ENCODE assay signal across 8 cellular contexts in genomic region chr7:152464312-152465117, GRCh38. TPM values are rescaled to one million over a fixed set of nuclear protein-coding genes. Genes with fewer than 3 reads are reported as not detected.
DNase-seq lines count a peak whose midpoint lies in the region; ATAC-seq, FAIRE-seq and TF ChIP-seq lines count a peak whose summit lies in the region.

No MANE protein-coding gene starts in this region.

- peak; percentile 36 for ATAC-seq in GM21381 (IDR thresholded peaks at IDR 0.05; ENCODE audit: unreplicated experiment)
- ATAC-seq in Right ventricle myocardium superior (ENCODE audit: poor library complexity) = peak; percentile 78
- peak; percentile 26 to 63 (median 50) for ATAC-seq in pancreas

- peak overlapping the region; percentile 92 for H3K4me3 Mint-ChIP-seq in activated naive CD8-positive, alpha-beta T cell

- peaks cover 6% of the 10 kb centered on the region for H3K4me1 Mint-ChIP-seq in activated naive CD8-positive, alpha-beta T cell (ENCODE audit: low read depth)

- no peak for TF ChIP-seq CTCF in pancreas (IDR thresholded peaks at IDR 0.05)
- TF ChIP-seq CTCF in tibial artery (IDR thresholded peaks at IDR 0.05) = no peak

- FAIRE-seq in HTR-8/SVneo (lab: Jason Lieb, UNC) = no peak
- FAIRE-seq in pancreas (lab: Jason Lieb, UNC) = no peak

- 1% methylated on average over 73 to 91 of the region's 91 CpGs for WGBS in pancreas, 2 donors

- no peaks in the 10 kb centered on the region for H3K36me3 Mint-ChIP-seq in activated naive CD8-positive, alpha-beta T cell

- H3K27me3 Mint-ChIP-seq in activated naive CD8-positive, alpha-beta T cell = no peaks in the 10 kb centered on the region

- H3K4me3 ChIP-seq in pancreas = peak overlapping the region; percentile 93 to 96 (median 94)
- peak overlapping the region; percentile 95 to 100 for H3K4me3 ChIP-seq in tibial artery

- no peaks in the 10 kb centered on the region for H3K9me3 Mint-ChIP-seq in activated naive CD8-positive, alpha-beta T cell (ENCODE audit: low read depth)

- H3K27me3 ChIP-seq in pancreas (no peaks in the 10 kb centered on the region), tibial artery (no peaks in the 10 kb centered on the region)

- H3K27ac ChIP-seq in pancreas = peak overlapping the region; percentile 99 to 100 (median 100)
- H3K27ac ChIP-seq in tibial artery = peak overlapping the region; percentile 99 to 100

- H3K9me3 ChIP-seq in pancreas (no peaks in the 10 kb centered on the region), tibial artery (no peaks in the 10 kb centered on the region)

- H3K36me3 ChIP-seq in pancreas = no peaks in the 10 kb centered on the region
- H3K36me3 ChIP-seq in tibial artery = no peaks in the 10 kb centered on the region

- intact Hi-C loops in Right ventricle myocardium superior (cut with DNase I) (no loop called here), pancreas (cut with DNase I) (no loop called here), tibial artery (cut with DNase I; ENCODE audit: low total_unique reads) (loop anchor here (2.0 to 5.0 kb wide), 2 partner anchors 28 to 213 kb away; partner anchors contain the start of genes KMT2C and XRCC2)

- peak; percentile 78 for DNase-seq in Daoy (ENCODE audit: low read depth)
- DNase-seq in HTR-8/SVneo (ENCODE audit: insufficient read length, low spot score) = peak; percentile 78
- DNase-seq in SHP77 treated with DMSO at 0.1 percent for 48 hours (lab: John Stamatoyannopoulos, UW) = peak; percentile 7
- DNase-seq in Right ventricle myocardium superior = peak; percentile 87
- peak; percentile 70 to 89 (median 82) for DNase-seq in pancreas
- peak; percentile 62 to 87 for DNase-seq in tibial artery

- H3K4me1 ChIP-seq in pancreas (peaks cover 0 to 22% (median 7%) of the 10 kb centered on the region in 3 donors), tibial artery (peaks cover 0 to 13% (median 11%) of the 10 kb centered on the region in 4 donors)

- H3K27ac Mint-ChIP-seq in activated naive CD8-positive, alpha-beta T cell = peak overlapping the region; percentile 93

RNA-seq across cellular contexts. Expression of gene KMT2C, which starts 28.7 kb away (rescaled TPM):
- total RNA-seq in Daoy (2014; rRNA removed; shearing (Covaris generic)) = 10.4 and 22.3 TPM in 2 replicates
- total RNA-seq in Right ventricle myocardium superior = 34.8 TPM
- total RNA-seq in pancreas = 10 to 100 TPM; 43.7 to 64.1 (median 54.4) TPM
- polyA plus RNA-seq in pancreas = 10 to 100 TPM; 10.1 to 13.3 TPM

Comparison
In these comparisons a context has a peak if more than half of its experiments do, and no peak if none do; other contexts are left out.
1. Peak in every context shown above with its lines: DNase-seq, ATAC-seq, H3K4me3 ChIP-seq and H3K27ac ChIP-seq.
2. DNase-seq: peak in every context shown above with its lines; median percentile 87 in Right ventricle myocardium superior; 82 in pancreas; 78 in Daoy; 78 in HTR-8/SVneo; 74 in tibial artery; 7 in SHP77 treated with DMSO at 0.1 percent for 48 hours.